In genomic region chr15:69089258-69089657, GRCh38 we compare ENCODE assay signal across 1 cellular context.
TF ChIP-seq lines count a peak whose summit lies in the region.

No MANE protein-coding gene starts in this region.

TF ChIP-seq in GM23338, 12 proteins besides CTCF, POLR2A, EP300 and RAD21 (continued from another document):
- TF ChIP-seq ZNF462 (CRISPR knock-in tag; IDR thresholded peaks at IDR 0.05) = no peak
- no peak for TF ChIP-seq STAT1 (IDR thresholded peaks at IDR 0.05; ENCODE audit: unreplicated experiment)
- no peak for TF ChIP-seq EZH2 (IDR thresholded peaks at IDR 0.05; ENCODE audit: low read depth, unreplicated experiment)
